24 cellular contexts compared by ENCODE assay signal in the genomic region with DNA sequence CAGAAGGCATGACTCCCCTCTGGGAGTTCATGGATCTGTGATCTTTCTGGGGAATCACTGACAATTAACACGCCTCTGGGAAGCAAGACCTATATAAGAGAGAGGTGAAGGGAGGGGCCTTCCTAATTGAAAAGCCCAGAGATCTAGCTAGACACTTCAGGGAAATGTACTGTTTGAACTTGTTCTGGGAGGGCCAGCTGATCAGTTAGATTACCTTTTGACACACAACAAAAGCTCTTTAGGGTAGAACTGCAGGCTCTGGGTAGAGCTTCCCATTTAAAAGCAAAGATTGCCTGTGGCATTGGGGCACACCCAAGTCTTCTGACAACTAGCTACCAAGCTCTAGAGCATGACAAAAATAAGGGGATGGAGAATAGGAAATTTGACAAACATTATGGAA. TPM values are rescaled to one million over a fixed set of nuclear protein-coding genes. Genes with fewer than 3 reads are reported as not detected.
"Had no signal": no experiment of that assay in that cellular context is flagged by ENCODE, and none has a peak within 500 bp of the region (broad histone marks: within the 10 kb centered on the region; RNA-seq: fewer than 3 reads in every experiment).

No MANE protein-coding gene starts in this region.

- H3K27ac ChIP-seq: colonic mucosa, esophagus muscularis mucosa, left ventricle myocardium inferior, lower lobe of right lung, right atrium auricular region, sigmoid colon, skin epidermis, stomach, thoracic aorta, transverse colon had no signal

- H3K4me1 Mint-ChIP-seq: immature natural killer cell; naive thymus-derived CD4-positive, alpha-beta T cell; nephron progenitor cell had no signal

- H3K27me3 ChIP-seq: colonic mucosa, esophagus muscularis mucosa, right atrium auricular region, sigmoid colon, stomach, transverse colon had no signal

- H3K4me3 Mint-ChIP-seq: immature natural killer cell; naive thymus-derived CD4-positive, alpha-beta T cell; nephron progenitor cell had no signal

- H3K27ac Mint-ChIP-seq: immature natural killer cell; naive thymus-derived CD4-positive, alpha-beta T cell; nephron progenitor cell had no signal

- H3K9me3 ChIP-seq: colonic mucosa, esophagus muscularis mucosa, left ventricle myocardium inferior, lower lobe of right lung, right atrium auricular region, sigmoid colon, stomach, thoracic aorta, transverse colon had no signal

- ATAC-seq: left cardiac atrium; lower lobe of right lung; naive thymus-derived CD4-positive, alpha-beta T cell had no signal

- H3K36me3 ChIP-seq: colonic mucosa, esophagus muscularis mucosa, left ventricle myocardium inferior, lower lobe of right lung, right atrium auricular region, sigmoid colon, stomach, thoracic aorta, transverse colon had no signal

- H3K4me3 ChIP-seq: colonic mucosa, esophagus muscularis mucosa, left ventricle myocardium inferior, lower lobe of right lung, right atrium auricular region, sigmoid colon, skin epidermis, stomach, thoracic aorta, transverse colon had no signal

- H3K9me3 Mint-ChIP-seq: immature natural killer cell, nephron progenitor cell had no signal

- H3K4me1 ChIP-seq: colonic mucosa had no signal

- DNase-seq: colonic mucosa; dermis blood vessel endothelial cell; foreskin fibroblast; immature natural killer cell; kidney; left cardiac atrium; left ventricle myocardium inferior; lower lobe of right lung; mesenchymal stem cell; naive thymus-derived CD4-positive, alpha-beta T cell; nephron progenitor cell; posterior cingulate gyrus; sigmoid colon; stimulated activated CD4-positive, alpha-beta T cell treated with anti-CD3 and anti-CD28 coated beads, Interleukin-2, amount 100 ng/mL, for 24 hours; stimulated activated CD4-positive, alpha-beta T cell treated with anti-CD3 and anti-CD28 coated beads, Interleukin-4, amount 100 ng/mL, for 4 hours; stimulated activated naive CD4-positive, alpha-beta T cell; stomach; substantia nigra; transverse colon had no signal

- H3K36me3 Mint-ChIP-seq: immature natural killer cell; naive thymus-derived CD4-positive, alpha-beta T cell had no signal

RNA-seq across cellular contexts. Expression of a gene that starts 26.3 kb away (rescaled TPM):
- total RNA-seq: cerebellum had no signal
